ENCODE assay signal across 1 cellular context in genomic region chr3:20041197-20041780, GRCh38.
A peak's percentile ranks its signal among the peaks of the same experiment; 100 is the strongest.
TF ChIP-seq lines count a peak whose summit lies in the region.

No MANE protein-coding gene starts in this region.

TF ChIP-seq in H1, 55 proteins besides CTCF, POLR2A, EP300 and RAD21:
- TF ChIP-seq RBBP5 (IDR thresholded peaks at IDR 0.05; ENCODE audit: borderline replicate concordance, low read depth, low read length) (no peak), CREB1 (IDR thresholded peaks at IDR 0.05) (peak; percentile 35; the same call in 1 of the 2 replicates), SAP30 (IDR thresholded peaks at IDR 0.05; ENCODE audit: insufficient read depth, insufficient replicate concordance, low read length) (peak; percentile 99), JUN (IDR thresholded peaks at IDR 0.05; ENCODE audit: low read depth, low read length) (no peak), CBX8 (IDR thresholded peaks at IDR 0.05; ENCODE audit: borderline replicate concordance, low read depth, low read length) (no peak), CHD2 (IDR thresholded peaks at IDR 0.05; ENCODE audit: low read length) (no peak), SIN3A (conservative IDR thresholded peaks at IDR 0.05 in 1 of 2, IDR thresholded peaks at IDR 0.05 in 1 of 2; ENCODE audit: low read depth in 1 of 2, low read length in 2 of 2) (peak; percentile 99 to 100), HDAC2 (IDR thresholded peaks at IDR 0.05; ENCODE audit: borderline replicate concordance in 1 of 2, low read depth in 2 of 2, low read length in 2 of 2) (peak in 1 of 2 experiments; percentile 93; a peak in 3 of 4 replicates), ATF2 (IDR thresholded peaks at IDR 0.05; ENCODE audit: low read length) (no peak), NANOG (IDR thresholded peaks at IDR 0.05; ENCODE audit: insufficient read depth, low read depth, low read length, poor library complexity, severe bottlenecking) (no peak), MAX (IDR thresholded peaks at IDR 0.05) (peak; percentile 69), GTF2F1 (IDR thresholded peaks at IDR 0.05; ENCODE audit: borderline replicate concordance, low read depth, low read length) (no peak), TAF7 (optimal IDR thresholded peaks at IDR 0.05; ENCODE audit: borderline replicate concordance, low read depth, low read length) (no peak), CTBP2 (IDR thresholded peaks at IDR 0.05; ENCODE audit: borderline replicate concordance, insufficient read depth, insufficient read length, low read length) (peak; percentile 99)
TF ChIP-seq in H1: peak in this region for 6.
